ENCODE assay signal across 1 cellular context in genomic region chr3:56800373-56801150, GRCh38.
TF ChIP-seq lines count a peak whose summit lies in the region.

No MANE protein-coding gene starts in this region.

TF ChIP-seq in HepG2, 621 proteins besides CTCF, POLR2A, EP300 and RAD21 (continues in another document):
- TF ChIP-seq ZNF841 (CRISPR knock-in tag; IDR thresholded peaks at IDR 0.05; ENCODE audit: borderline replicate concordance) (no peak), CCDC6 (CRISPR knock-in tag; IDR thresholded peaks at IDR 0.05) (0 out of 2 replicates have a peak, but pooled peaks have one; percentile 15), CENPX (CRISPR knock-in tag; IDR thresholded peaks at IDR 0.05) (no peak), ZNF17 (CRISPR knock-in tag; IDR thresholded peaks at IDR 0.05) (no peak), LBX2 (CRISPR knock-in tag; IDR thresholded peaks at IDR 0.05; ENCODE audit: borderline replicate concordance) (no peak), ELK4 (CRISPR knock-in tag; IDR thresholded peaks at IDR 0.05; ENCODE audit: borderline replicate concordance) (no peak), THAP7 (CRISPR knock-in tag; IDR thresholded peaks at IDR 0.05) (no peak), ZNF263 (CRISPR knock-in tag; IDR thresholded peaks at IDR 0.05) (peak; percentile 79), ZNF143 (CRISPR knock-in tag; IDR thresholded peaks at IDR 0.05) (no peak), DBP (CRISPR knock-in tag; IDR thresholded peaks at IDR 0.05; ENCODE audit: not compliant biosample characterization) (no peak), ZNF350 (CRISPR knock-in tag; IDR thresholded peaks at IDR 0.05; ENCODE audit: borderline replicate concordance, low read depth) (no peak), MXD1 (CRISPR knock-in tag; IDR thresholded peaks at IDR 0.05) (no peak), ZNF549 (CRISPR knock-in tag; IDR thresholded peaks at IDR 0.05) (no peak), CBX2 (IDR thresholded peaks at IDR 0.05; ENCODE audit: low read depth, low read length) (no peak), CBX2 (CRISPR knock-in tag; IDR thresholded peaks at IDR 0.05; ENCODE audit: low read depth) (no peak), ZFX (CRISPR knock-in tag; IDR thresholded peaks at IDR 0.05; ENCODE audit: low read depth) (peak; percentile 30; the same call in 1 of the 2 replicates), ZNF503 (CRISPR knock-in tag; IDR thresholded peaks at IDR 0.05) (no peak), ZNF574 (CRISPR knock-in tag; IDR thresholded peaks at IDR 0.05) (0 out of 2 replicates have a peak, but pooled peaks have one; percentile 28), SP5 (CRISPR knock-in tag; IDR thresholded peaks at IDR 0.05; ENCODE audit: borderline replicate concordance, low read depth) (no peak), PRDM4 (CRISPR knock-in tag; IDR thresholded peaks at IDR 0.05; ENCODE audit: borderline replicate concordance) (no peak), NFIB (CRISPR knock-in tag; IDR thresholded peaks at IDR 0.05; ENCODE audit: borderline replicate concordance) (no peak), THYN1 (CRISPR knock-in tag; IDR thresholded peaks at IDR 0.05; ENCODE audit: borderline replicate concordance, low read depth) (no peak), STAG1 (CRISPR knock-in tag; IDR thresholded peaks at IDR 0.05) (no peak), PATZ1 (CRISPR knock-in tag; IDR thresholded peaks at IDR 0.05) (no peak), ZNF83 (CRISPR knock-in tag; IDR thresholded peaks at IDR 0.05; ENCODE audit: borderline replicate concordance) (no peak), PHF8 (CRISPR knock-in tag; IDR thresholded peaks at IDR 0.05) (0 out of 2 replicates have a peak, but pooled peaks have one; percentile 24), BHLHE40 (IDR thresholded peaks at IDR 0.05; ENCODE audit: low read length) (no peak), ARID2 (CRISPR knock-in tag; IDR thresholded peaks at IDR 0.05; ENCODE audit: borderline replicate concordance) (no peak), ZBTB7B (CRISPR knock-in tag; IDR thresholded peaks at IDR 0.05) (peak; percentile 38; the same call in 1 of the 2 replicates), ZNF331 (CRISPR knock-in tag; IDR thresholded peaks at IDR 0.05) (0 out of 2 replicates have a peak, but pooled peaks have one; percentile 20), ZNF12 (CRISPR knock-in tag; IDR thresholded peaks at IDR 0.05) (no peak), SAP130 (CRISPR knock-in tag; IDR thresholded peaks at IDR 0.05; ENCODE audit: low read depth) (peak; percentile 9), NFKB2 (CRISPR knock-in tag; IDR thresholded peaks at IDR 0.05; ENCODE audit: borderline replicate concordance) (no peak)
- TF ChIP-seq, protein P1, sequence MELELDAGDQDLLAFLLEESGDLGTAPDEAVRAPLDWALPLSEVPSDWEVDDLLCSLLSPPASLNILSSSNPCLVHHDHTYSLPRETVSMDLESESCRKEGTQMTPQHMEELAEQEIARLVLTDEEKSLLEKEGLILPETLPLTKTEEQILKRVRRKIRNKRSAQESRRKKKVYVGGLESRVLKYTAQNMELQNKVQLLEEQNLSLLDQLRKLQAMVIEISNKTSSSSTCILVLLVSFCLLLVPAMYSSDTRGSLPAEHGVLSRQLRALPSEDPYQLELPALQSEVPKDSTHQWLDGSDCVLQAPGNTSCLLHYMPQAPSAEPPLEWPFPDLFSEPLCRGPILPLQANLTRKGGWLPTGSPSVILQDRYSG (CRISPR knock-in tag; IDR thresholded peaks at IDR 0.05) = no peak
- TF ChIP-seq, protein P2, sequence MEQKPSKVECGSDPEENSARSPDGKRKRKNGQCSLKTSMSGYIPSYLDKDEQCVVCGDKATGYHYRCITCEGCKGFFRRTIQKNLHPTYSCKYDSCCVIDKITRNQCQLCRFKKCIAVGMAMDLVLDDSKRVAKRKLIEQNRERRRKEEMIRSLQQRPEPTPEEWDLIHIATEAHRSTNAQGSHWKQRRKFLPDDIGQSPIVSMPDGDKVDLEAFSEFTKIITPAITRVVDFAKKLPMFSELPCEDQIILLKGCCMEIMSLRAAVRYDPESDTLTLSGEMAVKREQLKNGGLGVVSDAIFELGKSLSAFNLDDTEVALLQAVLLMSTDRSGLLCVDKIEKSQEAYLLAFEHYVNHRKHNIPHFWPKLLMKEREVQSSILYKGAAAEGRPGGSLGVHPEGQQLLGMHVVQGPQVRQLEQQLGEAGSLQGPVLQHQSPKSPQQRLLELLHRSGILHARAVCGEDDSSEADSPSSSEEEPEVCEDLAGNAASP (CRISPR knock-in tag; IDR thresholded peaks at IDR 0.05; ENCODE audit: borderline replicate concordance) = no peak
- TF ChIP-seq, protein P3, sequence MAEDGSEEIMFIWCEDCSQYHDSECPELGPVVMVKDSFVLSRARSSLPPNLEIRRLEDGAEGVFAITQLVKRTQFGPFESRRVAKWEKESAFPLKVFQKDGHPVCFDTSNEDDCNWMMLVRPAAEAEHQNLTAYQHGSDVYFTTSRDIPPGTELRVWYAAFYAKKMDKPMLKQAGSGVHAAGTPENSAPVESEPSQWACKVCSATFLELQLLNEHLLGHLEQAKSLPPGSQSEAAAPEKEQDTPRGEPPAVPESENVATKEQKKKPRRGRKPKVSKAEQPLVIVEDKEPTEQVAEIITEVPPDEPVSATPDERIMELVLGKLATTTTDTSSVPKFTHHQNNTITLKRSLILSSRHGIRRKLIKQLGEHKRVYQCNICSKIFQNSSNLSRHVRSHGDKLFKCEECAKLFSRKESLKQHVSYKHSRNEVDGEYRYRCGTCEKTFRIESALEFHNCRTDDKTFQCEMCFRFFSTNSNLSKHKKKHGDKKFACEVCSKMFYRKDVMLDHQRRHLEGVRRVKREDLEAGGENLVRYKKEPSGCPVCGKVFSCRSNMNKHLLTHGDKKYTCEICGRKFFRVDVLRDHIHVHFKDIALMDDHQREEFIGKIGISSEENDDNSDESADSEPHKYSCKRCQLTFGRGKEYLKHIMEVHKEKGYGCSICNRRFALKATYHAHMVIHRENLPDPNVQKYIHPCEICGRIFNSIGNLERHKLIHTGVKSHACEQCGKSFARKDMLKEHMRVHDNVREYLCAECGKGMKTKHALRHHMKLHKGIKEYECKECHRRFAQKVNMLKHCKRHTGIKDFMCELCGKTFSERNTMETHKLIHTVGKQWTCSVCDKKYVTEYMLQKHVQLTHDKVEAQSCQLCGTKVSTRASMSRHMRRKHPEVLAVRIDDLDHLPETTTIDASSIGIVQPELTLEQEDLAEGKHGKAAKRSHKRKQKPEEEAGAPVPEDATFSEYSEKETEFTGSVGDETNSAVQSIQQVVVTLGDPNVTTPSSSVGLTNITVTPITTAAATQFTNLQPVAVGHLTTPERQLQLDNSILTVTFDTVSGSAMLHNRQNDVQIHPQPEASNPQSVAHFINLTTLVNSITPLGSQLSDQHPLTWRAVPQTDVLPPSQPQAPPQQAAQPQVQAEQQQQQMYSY (CRISPR knock-in tag; IDR thresholded peaks at IDR 0.05) = no peak
